Comparison of ENCODE assay signal across 21 cellular contexts in the genomic region with DNA sequence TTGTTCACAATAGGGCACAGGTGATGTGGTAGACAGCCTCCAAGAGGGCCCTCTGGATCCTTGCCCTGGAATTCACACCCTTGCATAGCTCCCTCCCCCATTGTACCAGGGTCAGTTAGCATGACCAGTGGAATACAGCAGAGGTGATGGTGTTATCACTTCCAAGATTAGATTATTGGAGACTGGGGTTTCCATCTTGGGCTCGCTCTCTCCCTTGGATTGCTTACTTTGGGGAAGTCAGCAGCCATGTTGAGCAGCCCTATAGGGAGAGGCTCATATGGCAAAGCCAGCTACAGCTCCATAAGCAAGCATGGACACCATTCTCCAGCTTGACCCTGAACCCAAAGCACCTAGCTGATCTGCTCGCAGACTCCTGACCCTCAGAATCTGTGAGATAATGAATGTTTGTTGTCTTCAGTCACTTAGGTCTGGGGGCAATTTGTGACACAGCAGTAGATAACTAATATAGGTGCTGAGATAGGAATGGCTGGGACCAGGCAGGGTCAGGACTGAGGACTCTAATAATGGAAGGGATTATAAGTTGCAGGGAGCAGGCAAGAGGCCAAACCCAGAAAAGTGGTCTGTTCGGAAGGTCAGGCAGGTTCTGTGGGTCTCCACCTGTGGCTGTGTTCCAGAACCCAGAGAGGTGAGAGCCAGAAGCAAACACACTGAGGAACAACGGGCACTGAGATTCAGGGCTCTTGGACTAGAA. TPM values are rescaled to one million over a fixed set of nuclear protein-coding genes. Genes with fewer than 3 reads are reported as not detected.
"Had no signal": no experiment of that assay in that cellular context is flagged by ENCODE, and none has a peak within 500 bp of the region (broad histone marks: within the 10 kb centered on the region; RNA-seq: fewer than 3 reads in every experiment).

No MANE protein-coding gene starts in this region.

- H3K9me3 ChIP-seq: body of pancreas, sigmoid colon, thoracic aorta, upper lobe of left lung had no signal

- DNase-seq: activated CD4-positive, alpha-beta T cell treated with anti-CD3 and anti-CD28 coated beads, Interleukin-2, amount 50 U/mL, for 48 hours; activated gamma-delta T cell; anterior cingulate cortex; body of pancreas; effector CD4-positive, alpha-beta T cell; foreskin melanocyte; hippocampal formation; left ventricle myocardium superior; mammary epithelial cell; posterior cingulate gyrus; sigmoid colon; stimulated activated CD4-positive, alpha-beta T cell treated with anti-CD3 and anti-CD28 coated beads, Interleukin-15, amount 100 ng/mL, for 24 hours; T-helper 1 cell; T-helper 9 cell; upper lobe of left lung had no signal

- H3K36me3 ChIP-seq: cardiac muscle cell, sigmoid colon, thoracic aorta, upper lobe of left lung had no signal

- H3K4me2 ChIP-seq: smooth muscle cell had no signal

- ATAC-seq: body of pancreas; left ventricle myocardium superior; stimulated activated memory B cell treated with anti-CD40 and anti-IgM and Interleukin-4, amounts not matched to agents 10 μg/mL and 1 μg/mL and 100 μg/mL, for 72 hours; WTC11 had no signal

- H3K27me3 Mint-ChIP-seq: activated naive CD4-positive, alpha-beta T cell treated with anti-CD3 and anti-CD28 coated beads, Interleukin-2, amount 50 U/mL, for 24 hours; stimulated activated memory B cell treated with anti-CD40 and anti-IgM and Interleukin-4, amounts not matched to agents 10 μg/mL and 1 μg/mL and 100 μg/mL, for 72 hours had no signal

- H3K27ac ChIP-seq: body of pancreas, cardiac muscle cell, sigmoid colon, thoracic aorta had no signal

- H3K4me1 ChIP-seq: body of pancreas, sigmoid colon had no signal

- H3K27ac Mint-ChIP-seq: activated naive CD4-positive, alpha-beta T cell treated with anti-CD3 and anti-CD28 coated beads, Interleukin-2, amount 50 U/mL, for 24 hours; stimulated activated memory B cell treated with anti-CD40 and anti-IgM and Interleukin-4, amounts not matched to agents 10 μg/mL and 1 μg/mL and 100 μg/mL, for 72 hours; WTC11 had no signal

- H3K27me3 ChIP-seq: body of pancreas, cardiac muscle cell, sigmoid colon, upper lobe of left lung had no signal

- H3K4me3 Mint-ChIP-seq: activated naive CD4-positive, alpha-beta T cell treated with anti-CD3 and anti-CD28 coated beads, Interleukin-2, amount 50 U/mL, for 24 hours; stimulated activated memory B cell treated with anti-CD40 and anti-IgM and Interleukin-4, amounts not matched to agents 10 μg/mL and 1 μg/mL and 100 μg/mL, for 72 hours; WTC11 had no signal

- H3K9me3 Mint-ChIP-seq: activated naive CD4-positive, alpha-beta T cell treated with anti-CD3 and anti-CD28 coated beads, Interleukin-2, amount 50 U/mL, for 24 hours; stimulated activated memory B cell treated with anti-CD40 and anti-IgM and Interleukin-4, amounts not matched to agents 10 μg/mL and 1 μg/mL and 100 μg/mL, for 72 hours had no signal

- H3K4me3 ChIP-seq: body of pancreas, cardiac muscle cell, sigmoid colon, smooth muscle cell, thoracic aorta, upper lobe of left lung had no signal

RNA-seq across cellular contexts. Expression of gene TBXAS1, which starts 22.9 kb away (rescaled TPM):
- total RNA-seq: smooth muscle cell had no signal
